ENCODE assay signal across 16 cellular contexts in genomic region chr7:2913760-2914387, GRCh38.
"Had no signal": no experiment of that assay in that cellular context is flagged by ENCODE, and none has a peak within 500 bp of the region (broad histone marks: within the 10 kb centered on the region; RNA-seq: fewer than 3 reads in every experiment).

No MANE protein-coding gene starts in this region.

- H3K4me1 ChIP-seq: left ventricle myocardium inferior, right atrium auricular region, suprapubic skin, transverse colon, vagina had no signal

- H3K27me3 ChIP-seq: right atrium auricular region, transverse colon, vagina had no signal

- H3K36me3 ChIP-seq: left ventricle myocardium inferior, right atrium auricular region, suprapubic skin, transverse colon, vagina, WERI-Rb-1 had no signal

- H3K4me3 ChIP-seq: left ventricle myocardium inferior, right atrium auricular region, suprapubic skin, transverse colon, vagina had no signal

- H3K27ac ChIP-seq: left ventricle myocardium inferior, right atrium auricular region, suprapubic skin, transverse colon, vagina, WERI-Rb-1 had no signal

- H3K9me3 ChIP-seq: left ventricle myocardium inferior, right atrium auricular region, suprapubic skin, transverse colon, vagina had no signal

- DNase-seq: activated CD4-positive, alpha-beta T cell treated with anti-CD3 and anti-CD28 coated beads for 1 hour; cerebellar nuclear complex; cortex of kidney; effector CD4-positive, alpha-beta T cell; kidney; left ventricle myocardium inferior; mammary epithelial cell; nephron progenitor cell; occipital lobe; stimulated activated CD4-positive, alpha-beta T cell treated with anti-CD3 and anti-CD28 coated beads, Interleukin-2, amount 100 ng/mL, for 24 hours; stimulated activated naive CD8-positive, alpha-beta T cell treated with anti-CD3 and anti-CD28 coated beads, Interleukin-15, amount 100 ng/mL, for 72 hours; transverse colon; WERI-Rb-1 had no signal
